In genomic region chrY:22301815-22302214, GRCh38 we compare ENCODE assay signal across 28 cellular contexts.
"Had no signal": no experiment of that assay in that cellular context is flagged by ENCODE, and none has a peak within 500 bp of the region (broad histone marks: within the 10 kb centered on the region; RNA-seq: fewer than 3 reads in every experiment).

No MANE protein-coding gene starts in this region.

- H3K27ac Mint-ChIP-seq: stimulated activated effector memory CD8-positive, alpha-beta T cell treated with anti-CD3 and anti-CD28 coated beads, Interleukin-12 subunit alpha, Interleukin-12 subunit beta, amount 100 ng/mL, for 72 hours; stimulated activated memory B cell treated with anti-CD40 and anti-IgM and Interleukin-4, amounts not matched to agents 10 μg/mL and 1 μg/mL and 100 μg/mL, for 72 hours; stimulated activated naive B cell treated with anti-CD40 and anti-IgM and Interleukin-4, amounts not matched to agents 10 μg/mL and 1 μg/mL and 100 μg/mL, for 72 hours; stimulated activated naive CD8-positive, alpha-beta T cell treated with anti-CD3 and anti-CD28 coated beads, Interleukin-15, amount 100 ng/mL, for 72 hours; stimulated activated naive CD8-positive, alpha-beta T cell treated with anti-CD3 and anti-CD28 coated beads, Interleukin-15, Interleukin-2, amounts not matched to agents 100 ng/mL and 50 ng/mL, for 24 hours had no signal

- H3K4me3 ChIP-seq: stomach, suprapubic skin, testis, thoracic aorta, thyroid gland, tibial artery, tibial nerve, transverse colon, upper lobe of left lung, upper lobe of right lung, uterus, vagina had no signal

- FAIRE-seq: urothelium cell line had no signal

- H3K27me3 ChIP-seq: stomach, suprapubic skin, testis, thyroid gland, tibial artery, tibial nerve, transverse colon, upper lobe of left lung, upper lobe of right lung, uterus, vagina had no signal

- ATAC-seq: stimulated activated effector memory CD8-positive, alpha-beta T cell treated with anti-CD3 and anti-CD28 coated beads, Interleukin-12 subunit alpha, Interleukin-12 subunit beta, amount 100 ng/mL, for 72 hours; stimulated activated memory B cell treated with anti-CD40 and anti-IgM and Interleukin-4, amounts not matched to agents 10 μg/mL and 1 μg/mL and 100 μg/mL, for 72 hours; stimulated activated naive B cell treated with anti-CD40 and anti-IgM and Interleukin-4, amounts not matched to agents 10 μg/mL and 1 μg/mL and 100 μg/mL, for 72 hours; stimulated activated naive CD8-positive, alpha-beta T cell treated with anti-CD3 and anti-CD28 coated beads, Interleukin-15, amount 100 ng/mL, for 72 hours; stimulated activated naive CD8-positive, alpha-beta T cell treated with anti-CD3 and anti-CD28 coated beads, Interleukin-15, Interleukin-2, amounts not matched to agents 100 U/mL and 50 U/mL, for 24 hours; upper lobe of right lung had no signal

- H3K27me3 Mint-ChIP-seq: stimulated activated memory B cell treated with anti-CD40 and anti-IgM and Interleukin-4, amounts not matched to agents 10 μg/mL and 1 μg/mL and 100 μg/mL, for 72 hours; stimulated activated naive B cell treated with anti-CD40 and anti-IgM and Interleukin-4, amounts not matched to agents 10 μg/mL and 1 μg/mL and 100 μg/mL, for 72 hours; stimulated activated naive CD8-positive, alpha-beta T cell treated with anti-CD3 and anti-CD28 coated beads, Interleukin-15, amount 100 ng/mL, for 72 hours; stimulated activated naive CD8-positive, alpha-beta T cell treated with anti-CD3 and anti-CD28 coated beads, Interleukin-15, Interleukin-2, amounts not matched to agents 100 ng/mL and 50 ng/mL, for 24 hours had no signal

- H3K36me3 ChIP-seq: stomach, suprapubic skin, thoracic aorta, thyroid gland, tibial artery, tibial nerve, transverse colon, upper lobe of left lung, upper lobe of right lung, uterus, vagina had no signal

- H3K4me1 Mint-ChIP-seq: stimulated activated effector memory CD8-positive, alpha-beta T cell treated with anti-CD3 and anti-CD28 coated beads, Interleukin-12 subunit alpha, Interleukin-12 subunit beta, amount 100 ng/mL, for 72 hours; stimulated activated memory B cell treated with anti-CD40 and anti-IgM and Interleukin-4, amounts not matched to agents 10 μg/mL and 1 μg/mL and 100 μg/mL, for 72 hours; stimulated activated naive B cell treated with anti-CD40 and anti-IgM and Interleukin-4, amounts not matched to agents 10 μg/mL and 1 μg/mL and 100 μg/mL, for 72 hours; stimulated activated naive CD8-positive, alpha-beta T cell treated with anti-CD3 and anti-CD28 coated beads, Interleukin-15, amount 100 ng/mL, for 72 hours had no signal

- DNase-seq: stimulated activated CD4-positive, alpha-beta T cell treated with anti-CD3 and anti-CD28 coated beads, Interleukin-2, amount 100 ng/mL, for 48 hours; stimulated activated CD4-positive, alpha-beta T cell treated with anti-CD3 and anti-CD28 coated beads, Interleukin-4, amount 100 ng/mL, for 1 hour; stimulated activated CD4-positive, alpha-beta T cell treated with anti-CD3 and anti-CD28 coated beads, Interleukin-4, amount 100 ng/mL, for 24 hours; stimulated activated CD4-positive, alpha-beta T cell treated with anti-CD3 and anti-CD28 coated beads, Interleukin-4, amount 100 ng/mL, for 4 hours; stimulated activated CD8-positive, alpha-beta memory T cell treated with anti-CD3 and anti-CD28 coated beads, Interleukin-4, amount 100 ng/mL, for 48 hours; stimulated activated naive B cell treated with anti-CD40 and anti-IgM and Interleukin-4, amounts not matched to agents 10 μg/mL and 1 μg/mL and 100 μg/mL, for 72 hours; stimulated activated naive CD4-positive, alpha-beta T cell; stimulated activated naive CD4-positive, alpha-beta T cell treated with Interleukin-2 at 50 U/mL for 16 hours; stimulated activated naive CD8-positive, alpha-beta T cell treated with anti-CD3 and anti-CD28 coated beads, Interleukin-15, amount 100 ng/mL, for 72 hours; stimulated activated naive CD8-positive, alpha-beta T cell treated with anti-CD3 and anti-CD28 coated beads, Interleukin-15, Interleukin-2, amounts not matched to agents 100 U/mL and 50 U/mL, for 24 hours; stomach; substantia nigra; testis; thyroid gland; tibial artery; transverse colon; trophoblast cell; upper lobe of left lung; upper lobe of right lung; uterus had no signal

- H3K9me3 Mint-ChIP-seq: stimulated activated effector memory CD8-positive, alpha-beta T cell treated with anti-CD3 and anti-CD28 coated beads, Interleukin-12 subunit alpha, Interleukin-12 subunit beta, amount 100 ng/mL, for 72 hours; stimulated activated memory B cell treated with anti-CD40 and anti-IgM and Interleukin-4, amounts not matched to agents 10 μg/mL and 1 μg/mL and 100 μg/mL, for 72 hours; stimulated activated naive B cell treated with anti-CD40 and anti-IgM and Interleukin-4, amounts not matched to agents 10 μg/mL and 1 μg/mL and 100 μg/mL, for 72 hours; stimulated activated naive CD8-positive, alpha-beta T cell treated with anti-CD3 and anti-CD28 coated beads, Interleukin-15, Interleukin-2, amounts not matched to agents 100 ng/mL and 50 ng/mL, for 24 hours had no signal

- H3K36me3 Mint-ChIP-seq: stimulated activated effector memory CD8-positive, alpha-beta T cell treated with anti-CD3 and anti-CD28 coated beads, Interleukin-12 subunit alpha, Interleukin-12 subunit beta, amount 100 ng/mL, for 72 hours; stimulated activated memory B cell treated with anti-CD40 and anti-IgM and Interleukin-4, amounts not matched to agents 10 μg/mL and 1 μg/mL and 100 μg/mL, for 72 hours; stimulated activated naive B cell treated with anti-CD40 and anti-IgM and Interleukin-4, amounts not matched to agents 10 μg/mL and 1 μg/mL and 100 μg/mL, for 72 hours had no signal

- H3K4me1 ChIP-seq: stomach, suprapubic skin, testis, thyroid gland, tibial artery, tibial nerve, transverse colon, upper lobe of left lung, upper lobe of right lung, uterus, vagina had no signal

- H3K4me3 Mint-ChIP-seq: stimulated activated effector memory CD8-positive, alpha-beta T cell treated with anti-CD3 and anti-CD28 coated beads, Interleukin-12 subunit alpha, Interleukin-12 subunit beta, amount 100 ng/mL, for 72 hours; stimulated activated memory B cell treated with anti-CD40 and anti-IgM and Interleukin-4, amounts not matched to agents 10 μg/mL and 1 μg/mL and 100 μg/mL, for 72 hours; stimulated activated naive B cell treated with anti-CD40 and anti-IgM and Interleukin-4, amounts not matched to agents 10 μg/mL and 1 μg/mL and 100 μg/mL, for 72 hours; stimulated activated naive CD8-positive, alpha-beta T cell treated with anti-CD3 and anti-CD28 coated beads, Interleukin-15, amount 100 ng/mL, for 72 hours; stimulated activated naive CD8-positive, alpha-beta T cell treated with anti-CD3 and anti-CD28 coated beads, Interleukin-15, Interleukin-2, amounts not matched to agents 100 ng/mL and 50 ng/mL, for 24 hours had no signal

- H3K27ac ChIP-seq: stomach, suprapubic skin, testis, thoracic aorta, thyroid gland, tibial artery, tibial nerve, transverse colon, upper lobe of left lung, upper lobe of right lung, uterus, vagina had no signal

- H3K9me3 ChIP-seq: stomach, suprapubic skin, testis, thoracic aorta, thyroid gland, tibial artery, tibial nerve, transverse colon, upper lobe of left lung, upper lobe of right lung, uterus, vagina had no signal
